Comparison of ENCODE assay signal across 25 cellular contexts in genomic region chrX:16931855-16932254, GRCh38. TPM values are rescaled to one million over a fixed set of nuclear protein-coding genes. Genes with fewer than 3 reads are reported as not detected.
"Had no signal": no experiment of that assay in that cellular context is flagged by ENCODE, and none has a peak within 500 bp of the region (broad histone marks: within the 10 kb centered on the region; RNA-seq: fewer than 3 reads in every experiment).

No MANE protein-coding gene starts in this region.

- H3K36me3 ChIP-seq: esophagus muscularis mucosa, heart right ventricle, lower lobe of right lung, spleen, stomach, thyroid gland, upper lobe of left lung, WERI-Rb-1 had no signal

- ATAC-seq: activated CD8-positive, alpha-beta memory T cell treated with anti-CD3 and anti-CD28 coated beads, Interleukin-2, amount 10 ng/mL, durations not matched to agents 7 days and 5 days; foreskin keratinocyte; heart right ventricle; left lobe of liver; lower lobe of right lung; mucosa of descending colon; natural killer cell treated with Interleukin-12 subunit alpha and Interleukin-12 subunit beta and Interleukin-15 and Interleukin-18, amount 100 ng/mL, for 72 hours; right cardiac atrium had no signal

- H3K27ac ChIP-seq: esophagus muscularis mucosa, foreskin keratinocyte, heart right ventricle, lower lobe of right lung, spleen, stomach, thyroid gland, upper lobe of left lung, WERI-Rb-1 had no signal

- H3K4me3 ChIP-seq: esophagus muscularis mucosa, heart right ventricle, lower lobe of right lung, mucosa of descending colon, spleen, stomach, thyroid gland, upper lobe of left lung had no signal

- H3K4me1 Mint-ChIP-seq: activated CD4-positive, alpha-beta memory T cell treated with anti-CD3 and anti-CD28 coated beads, Interleukin-2, amount 10 ng/mL, durations not matched to agents 7 days and 5 days; activated CD4-positive, alpha-beta T cell treated with anti-CD3 and anti-CD28 coated beads, Interleukin-2, amount 10 ng/mL, durations not matched to agents 7 days and 5 days; activated CD8-positive, alpha-beta memory T cell treated with anti-CD3 and anti-CD28 coated beads, Interleukin-2, amount 10 ng/mL, durations not matched to agents 7 days and 5 days; activated naive CD8-positive, alpha-beta T cell treated with anti-CD3 and anti-CD28 coated beads, Interleukin-2, amount 10 ng/mL, durations not matched to agents 7 days and 5 days had no signal

- H3K9me3 ChIP-seq: esophagus muscularis mucosa, heart right ventricle, lower lobe of right lung, mucosa of descending colon, spleen, stomach, thyroid gland, upper lobe of left lung had no signal

- H3K9me3 Mint-ChIP-seq: activated CD4-positive, alpha-beta memory T cell treated with anti-CD3 and anti-CD28 coated beads, Interleukin-2, amount 10 ng/mL, durations not matched to agents 7 days and 5 days; activated CD4-positive, alpha-beta T cell treated with anti-CD3 and anti-CD28 coated beads, Interleukin-2, amount 10 ng/mL, durations not matched to agents 7 days and 5 days; activated naive CD4-positive, alpha-beta T cell treated with anti-CD3 and anti-CD28 coated beads for 36 hours; dendritic cell treated with granulocyte-macrophage colony-stimulating factor and Interleukin-4, amounts not matched to agents 40 ng/mL and 50 ng/mL, for 4 days; natural killer cell treated with Interleukin-12 subunit alpha and Interleukin-12 subunit beta and Interleukin-15 and Interleukin-18, amount 100 ng/mL, for 72 hours had no signal

- H3K27me3 ChIP-seq: esophagus muscularis mucosa, foreskin keratinocyte, stomach, thyroid gland, upper lobe of left lung had no signal

- H3K27ac Mint-ChIP-seq: activated CD4-positive, alpha-beta memory T cell treated with anti-CD3 and anti-CD28 coated beads, Interleukin-2, amount 10 ng/mL, durations not matched to agents 7 days and 5 days; activated CD4-positive, alpha-beta T cell treated with anti-CD3 and anti-CD28 coated beads, Interleukin-2, amount 10 ng/mL, durations not matched to agents 7 days and 5 days; activated CD8-positive, alpha-beta memory T cell treated with anti-CD3 and anti-CD28 coated beads, Interleukin-2, amount 10 ng/mL, durations not matched to agents 7 days and 5 days; activated naive CD4-positive, alpha-beta T cell treated with anti-CD3 and anti-CD28 coated beads for 36 hours; activated naive CD8-positive, alpha-beta T cell treated with anti-CD3 and anti-CD28 coated beads, Interleukin-2, amount 10 ng/mL, durations not matched to agents 7 days and 5 days; dendritic cell treated with granulocyte-macrophage colony-stimulating factor and Interleukin-4, amounts not matched to agents 40 ng/mL and 50 ng/mL, for 4 days; natural killer cell treated with Interleukin-12 subunit alpha and Interleukin-12 subunit beta and Interleukin-15 and Interleukin-18, amount 100 ng/mL, for 72 hours had no signal

- H3K4me1 ChIP-seq: esophagus muscularis mucosa, foreskin keratinocyte, heart right ventricle, lower lobe of right lung, spleen, stomach, thyroid gland, upper lobe of left lung had no signal

- DNase-seq: activated CD4-positive, alpha-beta memory T cell treated with anti-CD3 and anti-CD28 coated beads, Interleukin-2, amount 10 ng/mL, durations not matched to agents 7 days and 5 days; activated CD4-positive, alpha-beta T cell treated with anti-CD3 and anti-CD28 coated beads, Interleukin-2, amount 10 ng/mL, durations not matched to agents 7 days and 5 days; activated CD8-positive, alpha-beta memory T cell treated with anti-CD3 and anti-CD28 coated beads, Interleukin-2, amount 10 ng/mL, durations not matched to agents 7 days and 5 days; activated effector memory CD4-positive, alpha-beta T cell treated with Interleukin-2 at 50 U/mL for 16 hours; activated naive CD4-positive, alpha-beta T cell treated with anti-CD3 and anti-CD28 coated beads for 36 hours; activated naive CD8-positive, alpha-beta T cell treated with anti-CD3 and anti-CD28 coated beads, Interleukin-2, amount 10 ng/mL, durations not matched to agents 7 days and 5 days; amygdala; central memory CD4-positive, alpha-beta T cell; foreskin keratinocyte; heart right ventricle; lower lobe of right lung; mucosa of descending colon; posterior cingulate gyrus; right cardiac atrium; spleen; stimulated activated CD4-positive, alpha-beta T cell treated with anti-CD3 and anti-CD28 coated beads, Interleukin-2, amount 100 ng/mL, for 48 hours; stomach; T-helper 1 cell; thyroid gland; upper lobe of left lung had no signal

- H3K4me3 Mint-ChIP-seq: activated CD4-positive, alpha-beta memory T cell treated with anti-CD3 and anti-CD28 coated beads, Interleukin-2, amount 10 ng/mL, durations not matched to agents 7 days and 5 days; activated CD4-positive, alpha-beta T cell treated with anti-CD3 and anti-CD28 coated beads, Interleukin-2, amount 10 ng/mL, durations not matched to agents 7 days and 5 days; activated CD8-positive, alpha-beta memory T cell treated with anti-CD3 and anti-CD28 coated beads, Interleukin-2, amount 10 ng/mL, durations not matched to agents 7 days and 5 days; activated naive CD4-positive, alpha-beta T cell treated with anti-CD3 and anti-CD28 coated beads for 36 hours; activated naive CD8-positive, alpha-beta T cell treated with anti-CD3 and anti-CD28 coated beads, Interleukin-2, amount 10 ng/mL, durations not matched to agents 7 days and 5 days; dendritic cell treated with granulocyte-macrophage colony-stimulating factor and Interleukin-4, amounts not matched to agents 40 ng/mL and 50 ng/mL, for 4 days; natural killer cell treated with Interleukin-12 subunit alpha and Interleukin-12 subunit beta and Interleukin-15 and Interleukin-18, amount 100 ng/mL, for 72 hours had no signal

- H3K27me3 Mint-ChIP-seq: activated CD4-positive, alpha-beta memory T cell treated with anti-CD3 and anti-CD28 coated beads, Interleukin-2, amount 10 ng/mL, durations not matched to agents 7 days and 5 days; dendritic cell treated with granulocyte-macrophage colony-stimulating factor and Interleukin-4, amounts not matched to agents 40 ng/mL and 50 ng/mL, for 4 days had no signal

- H3K36me3 Mint-ChIP-seq: activated CD8-positive, alpha-beta memory T cell treated with anti-CD3 and anti-CD28 coated beads, Interleukin-2, amount 10 ng/mL, durations not matched to agents 7 days and 5 days; activated naive CD8-positive, alpha-beta T cell treated with anti-CD3 and anti-CD28 coated beads, Interleukin-2, amount 10 ng/mL, durations not matched to agents 7 days and 5 days; natural killer cell treated with Interleukin-12 subunit alpha and Interleukin-12 subunit beta and Interleukin-15 and Interleukin-18, amount 100 ng/mL, for 72 hours had no signal

RNA-seq across cellular contexts. Expression of gene REPS2, which starts 14.6 kb away (rescaled TPM):
- total RNA-seq: activated CD4-positive, alpha-beta T cell treated with anti-CD3 and anti-CD28 coated beads, Interleukin-2, amount 10 ng/mL, durations not matched to agents 7 days and 5 days; activated CD8-positive, alpha-beta memory T cell treated with anti-CD3 and anti-CD28 coated beads, Interleukin-2, amount 10 ng/mL, durations not matched to agents 7 days and 5 days; activated naive CD4-positive, alpha-beta T cell treated with anti-CD3 and anti-CD28 coated beads for 36 hours had no signal
